12 cellular contexts compared by ENCODE assay signal in genomic region chr1:173392895-173393654, GRCh38.
DNase-seq lines count a peak whose midpoint lies in the region; ATAC-seq and TF ChIP-seq lines count a peak whose summit lies in the region.
"Had no signal": no experiment of that assay in that cellular context is flagged by ENCODE, and none has a peak within 500 bp of the region (broad histone marks: within the 10 kb centered on the region; RNA-seq: fewer than 3 reads in every experiment).

No MANE protein-coding gene starts in this region.

- H3K36me3 ChIP-seq in BJ (ENCODE audit: control insufficient read depth, insufficient read depth, low read length), result no peaks in the 10 kb centered on the region
- no peaks in the 10 kb centered on the region for H3K36me3 ChIP-seq in PC-3 (ENCODE audit: low read depth, low read length)
- no peaks in the 10 kb centered on the region for H3K36me3 ChIP-seq in fibroblast of lung (ENCODE audit: control insufficient read depth, insufficient read depth, low read length)

- H3K9ac ChIP-seq in PC-3 (ENCODE audit: low read length) (no peak overlapping the region), fibroblast of lung (ENCODE audit: insufficient read depth, low read length) (no peak overlapping the region)

- DNase-seq in BJ (ENCODE audit: low read depth) (peak; percentile 70), PC-3 (peak; percentile 97), fibroblast of lung (ENCODE audit: low read depth in 2 of 2) (peak; percentile 89 to 94), non-pigmented ciliary epithelial cell (ENCODE audit: low read depth) (peak; percentile 91), CD14-positive monocyte (ENCODE audit: low spot score) (no peak)
- DNase-seq: activated CD4-positive, CD25-positive, alpha-beta regulatory T cell treated with anti-CD3 and anti-CD28 coated beads, Interleukin-2, amount 50 U/mL, for 72 hours; midbrain; NCI-H1930 had no signal

- H3K4me1 Mint-ChIP-seq in CD14-positive monocyte, result no peaks in the 10 kb centered on the region

- H3K4me3 ChIP-seq in BJ (ENCODE audit: low read depth, low read length) (no peak overlapping the region), PC-3 (ENCODE audit: low read length) (no peak overlapping the region), fibroblast of lung (replicated peaks in 1 of 4; ENCODE audit: control extremely low read depth in 1 of 4, insufficient read depth in 1 of 4, low read depth in 3 of 4, low read length in 4 of 4) (no peak overlapping the region)

- H3K9me2 ChIP-seq in PC-3 (replicated peaks; ENCODE audit: low read length), result no peaks in the 10 kb centered on the region

- POLR2A ChIA-PET in BJ (lab: Charles Lee) (interaction anchor here (0.6 kb wide), 1 partner anchor 475 kb away, joined by 3 read pairs; the partner anchor contains the start of gene ZBTB37), PC-3 (lab: Charles Lee; ENCODE audit: unreplicated experiment) (interaction anchor here (0.6 kb wide), 1 partner anchor 81 kb away, joined by 3 read pairs; no protein-coding TSS in a partner anchor)

- peak; percentile 98 for ATAC-seq in PC-3
- ATAC-seq in GM19455 (IDR thresholded peaks at IDR 0.05; ENCODE audit: unreplicated experiment), result no peak
- ATAC-seq in HG02759 (IDR thresholded peaks at IDR 0.05; ENCODE audit: unreplicated experiment), result no peak
- ATAC-seq in HG02623 (IDR thresholded peaks at IDR 0.05; ENCODE audit: unreplicated experiment), result no peak
- ATAC-seq: activated naive CD4-positive, alpha-beta T cell treated with anti-CD3 and anti-CD28 coated beads, Interleukin-2, amount 50 U/mL, for 72 hours had no signal

- H3K27me3 ChIP-seq in BJ (ENCODE audit: control insufficient read depth, insufficient read depth, low read length) (no peaks in the 10 kb centered on the region), PC-3 (ENCODE audit: low read length) (no peaks in the 10 kb centered on the region), fibroblast of lung (ENCODE audit: control insufficient read depth, insufficient read depth, low read length) (no peaks in the 10 kb centered on the region)

- H3K27ac Mint-ChIP-seq in CD14-positive monocyte, result no peak overlapping the region
- H3K27ac Mint-ChIP-seq: activated naive CD4-positive, alpha-beta T cell treated with anti-CD3 and anti-CD28 coated beads, Interleukin-2, amount 50 U/mL, for 72 hours had no signal

- H3K27ac ChIP-seq in PC-3 (ENCODE audit: low read length) (no peak overlapping the region), fibroblast of lung (ENCODE audit: insufficient read depth, low read length) (peak overlapping the region; percentile 35)

- TF ChIP-seq CTCF in BJ (IDR thresholded peaks at IDR 0.05; ENCODE audit: insufficient read depth, low read depth, low read length) (no peak), PC-3 (conservative IDR thresholded peaks at IDR 0.05; ENCODE audit: low read depth, low read length) (no peak), fibroblast of lung (conservative IDR thresholded peaks at IDR 0.05 in 1 of 2, IDR thresholded peaks at IDR 0.05 in 1 of 2; ENCODE audit: low read depth in 1 of 2, low read length in 2 of 2) (no peak), CD14-positive monocyte (IDR thresholded peaks at IDR 0.05) (no peak)

- no peaks in the 10 kb centered on the region for H3K27me3 Mint-ChIP-seq in CD14-positive monocyte (ENCODE audit: low read depth in 3 of 3)

- H3K4me3 Mint-ChIP-seq in CD14-positive monocyte, result no peak overlapping the region

- H3K4me2 ChIP-seq in PC-3 (ENCODE audit: low read length), result no peak overlapping the region
- peak overlapping the region; percentile 3 for H3K4me2 ChIP-seq in fibroblast of lung (ENCODE audit: extremely low read depth, insufficient read depth, low read length)

- no peaks in the 10 kb centered on the region for H3K36me3 Mint-ChIP-seq in CD14-positive monocyte
- H3K36me3 Mint-ChIP-seq: activated naive CD4-positive, alpha-beta T cell treated with anti-CD3 and anti-CD28 coated beads, Interleukin-2, amount 50 U/mL, for 72 hours had no signal

- CTCF ChIA-PET in BJ (lab: Yijun Ruan, JAX) (interaction anchor here (0.8 to 1.2 kb wide), 3 partner anchors 9 to 107 kb away, joined by 3 to 4 read pairs (median 3); no protein-coding TSS in a partner anchor), PC-3 (lab: Charles Lee) (no interaction called here)

- intact Hi-C loops in PC-3 (cut with micrococcal nuclease), result no loop called here
- intact Hi-C loops in CD14-positive monocyte (cut with micrococcal nuclease), result no loop called here

- H2AFZ ChIP-seq in PC-3 (ENCODE audit: low read length) (no peak overlapping the region), fibroblast of lung (ENCODE audit: low read length) (no peak overlapping the region)

- BruUV-seq in PC-3 (replicated peaks; lab: Mats Ljungman, UMichigan), result no TSS peak

- no peaks in the 10 kb centered on the region for H3K9me3 ChIP-seq in PC-3 (ENCODE audit: low read length)
- H3K9me3 ChIP-seq in fibroblast of lung (ENCODE audit: control insufficient read depth, insufficient read depth, low read depth, low read length), result no peaks in the 10 kb centered on the region

- no peaks in the 10 kb centered on the region for H3K79me2 ChIP-seq in PC-3 (ENCODE audit: low read length)
- no peaks in the 10 kb centered on the region for H3K79me2 ChIP-seq in fibroblast of lung (ENCODE audit: control insufficient read depth, insufficient read depth, low read length)

- no peaks in the 10 kb centered on the region for H3F3A ChIP-seq in PC-3 (ENCODE audit: low read length, unreplicated experiment)

- H3K9me3 Mint-ChIP-seq in CD14-positive monocyte, result peaks cover 0 to 3% (median 0%) of the 10 kb centered on the region in 7 donors
- H3K9me3 Mint-ChIP-seq: activated naive CD4-positive, alpha-beta T cell treated with anti-CD3 and anti-CD28 coated beads, Interleukin-2, amount 50 U/mL, for 72 hours had no signal

- H4K20me1 ChIP-seq in PC-3 (ENCODE audit: low read length) (no peaks in the 10 kb centered on the region), fibroblast of lung (ENCODE audit: control insufficient read depth, extremely low read depth, insufficient read depth, low read length) (no peaks in the 10 kb centered on the region)

- H3K4me1 ChIP-seq in PC-3 (ENCODE audit: insufficient read depth, low read length) (peaks cover 11% of the 10 kb centered on the region), fibroblast of lung (ENCODE audit: control insufficient read depth, extremely low read depth, insufficient read depth, low read length) (peaks cover 8% of the 10 kb centered on the region)
